Comparison of ENCODE assay signal across 26 cellular contexts in the genomic region with DNA sequence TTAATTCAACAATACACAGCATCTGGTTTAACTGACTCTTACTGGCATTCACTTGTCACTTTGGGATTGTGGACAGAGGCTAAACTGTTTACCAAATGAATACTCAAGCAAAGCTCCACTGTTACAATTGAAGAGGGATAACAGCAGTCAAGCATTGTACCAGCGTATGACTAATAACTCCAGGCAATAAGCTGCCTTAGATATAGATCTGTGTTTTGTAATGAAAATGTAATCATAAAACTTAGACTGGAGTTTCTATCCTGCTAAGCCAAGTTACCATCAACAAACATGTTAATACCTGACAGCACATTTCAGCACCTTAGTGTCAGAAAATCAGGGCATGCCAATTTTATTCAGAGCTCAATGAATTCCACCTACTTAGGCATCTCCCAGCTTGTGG.
DNase-seq lines count a peak whose midpoint lies in the region; ATAC-seq, FAIRE-seq and TF ChIP-seq lines count a peak whose summit lies in the region.
"Had no signal": no experiment of that assay in that cellular context is flagged by ENCODE, and none has a peak within 500 bp of the region (broad histone marks: within the 10 kb centered on the region; RNA-seq: fewer than 3 reads in every experiment).

No MANE protein-coding gene starts in this region.

- in situ Hi-C loops in IMR-90 (cut with MboI; ENCODE audit: low sequenced_read_pairs), result loop anchor here (25.0 kb wide), 1 partner anchor 1280 kb away; no protein-coding TSS in a partner anchor

- no peak overlapping the region for H3K4me2 ChIP-seq in IMR-90 (ENCODE audit: low read depth, low read length)
- H3K4me2 ChIP-seq: neural progenitor cell had no signal

- H3K4me3 ChIP-seq in IMR-90 (ENCODE audit: insufficient read depth, low read depth, low read length) (no peak overlapping the region), bronchial epithelial cell (ENCODE audit: low read depth, low read length) (no peak overlapping the region)
- H3K4me3 ChIP-seq: adrenal gland, esophagus muscularis mucosa, gastrocnemius medialis, K562, neural progenitor cell, right lobe of liver had no signal

- H3K9me1 ChIP-seq in IMR-90 (ENCODE audit: insufficient read depth, low read length), result no peaks in the 10 kb centered on the region

- H3K56ac ChIP-seq in IMR-90 (ENCODE audit: extremely low read depth, insufficient read depth, low read length), result no peak overlapping the region

- no peak for TF ChIP-seq POLR2A in IMR-90 (IDR thresholded peaks at IDR 0.05; ENCODE audit: low read depth, low read length)

- no peak overlapping the region for H3K18ac ChIP-seq in IMR-90 (ENCODE audit: low read depth, low read length)

- no peak overlapping the region for H4K5ac ChIP-seq in IMR-90 (ENCODE audit: low read depth, low read length)

- H4K8ac ChIP-seq in IMR-90 (ENCODE audit: low read depth in 2 of 2, low read length in 2 of 2), result no peak overlapping the region

- no peaks in the 10 kb centered on the region for H3K36me3 ChIP-seq in IMR-90 (ENCODE audit: control insufficient read depth, insufficient read depth, low read length)
- no peaks in the 10 kb centered on the region for H3K36me3 ChIP-seq in bronchial epithelial cell (ENCODE audit: control insufficient read depth, insufficient read depth, low read length)
- H3K36me3 ChIP-seq: adrenal gland, brain microvascular endothelial cell, esophagus muscularis mucosa, gastrocnemius medialis, neural progenitor cell, right lobe of liver, WERI-Rb-1 had no signal

- no peak overlapping the region for H3K23ac ChIP-seq in IMR-90 (ENCODE audit: low read depth, low read length)

- no peak overlapping the region for H2AK5ac ChIP-seq in IMR-90 (ENCODE audit: low read depth, low read length)

- no peak overlapping the region for H2AK9ac ChIP-seq in IMR-90 (replicated peaks; ENCODE audit: low read depth, low read length, poor library complexity)

- FAIRE-seq in bronchial epithelial cell (lab: Jason Lieb, UNC), result no peak
- FAIRE-seq: GM12891, H1, K562 had no signal

- POLR2A ChIA-PET in IMR-90 (lab: Charles Lee; ENCODE audit: unreplicated experiment), result no interaction called here

- TF ChIP-seq RAD21 in IMR-90 (IDR thresholded peaks at IDR 0.05; ENCODE audit: low read length), result no peak

- no peak overlapping the region for H2AFZ ChIP-seq in IMR-90 (replicated peaks; ENCODE audit: low read length, poor library complexity)
- H2AFZ ChIP-seq: neural progenitor cell, parathyroid adenoma had no signal

- no peaks in the 10 kb centered on the region for H3K9me3 ChIP-seq in IMR-90 (ENCODE audit: control insufficient read depth, insufficient read depth, low read length)
- H3K9me3 ChIP-seq: adrenal gland, esophagus muscularis mucosa, gastrocnemius medialis, right lobe of liver had no signal

- no peak overlapping the region for H3K14ac ChIP-seq in IMR-90 (replicated peaks; ENCODE audit: low read depth, low read length)

- H3K9ac ChIP-seq in IMR-90 (ENCODE audit: low read depth, low read length), result no peak overlapping the region
- H3K9ac ChIP-seq: neural progenitor cell, parathyroid adenoma had no signal

- no peaks in the 10 kb centered on the region for H3K4me1 ChIP-seq in IMR-90 (ENCODE audit: control insufficient read depth, insufficient read depth, low read length)
- H3K4me1 ChIP-seq: adrenal gland, gastrocnemius medialis, neural progenitor cell, parathyroid adenoma, right lobe of liver had no signal

- ATAC-seq in IMR-90 (ENCODE audit: low read depth), result peak; percentile 35; the same call in 1 of the 2 replicates
- no peak for ATAC-seq in HG03135 (IDR thresholded peaks at IDR 0.05; ENCODE audit: unreplicated experiment)
- no peak for ATAC-seq in stimulated activated naive CD8-positive, alpha-beta T cell treated with anti-CD3 and anti-CD28 coated beads, Interleukin-15, Interleukin-2, amounts not matched to agents 100 U/mL and 50 U/mL, for 24 hours
- ATAC-seq: gastrocnemius medialis, K562, right lobe of liver had no signal

- BruUV-seq in IMR-90 (replicated peaks; lab: Mats Ljungman, UMichigan), result no TSS peak

- H4K20me1 ChIP-seq in IMR-90 (ENCODE audit: insufficient read depth, low read length), result no peaks in the 10 kb centered on the region

- intact Hi-C loops in IMR-90 (cut with micrococcal nuclease), result loop anchor here (10.0 kb wide), 2 partner anchors 392 to 752 kb away; no protein-coding TSS in a partner anchor

- H3K27ac ChIP-seq in IMR-90 (ENCODE audit: insufficient read depth, low read length), result no peak overlapping the region
- H3K27ac ChIP-seq: adrenal gland, brain microvascular endothelial cell, esophagus muscularis mucosa, gastrocnemius medialis, neural progenitor cell, parathyroid adenoma, right lobe of liver, WERI-Rb-1 had no signal

- H4K91ac ChIP-seq in IMR-90 (ENCODE audit: insufficient read depth, low read depth, low read length), result no peak overlapping the region

- DNase-seq in SIG-M5 treated with dmso at 0.1 percent for 504 hours (lab: John Stamatoyannopoulos, UW; ENCODE audit: unreplicated experiment) (peak; percentile 53), SIG-M5 (lab: John Stamatoyannopoulos, UW) (no peak), IMR-90 (peak; percentile 21), bronchial epithelial cell (ENCODE audit: low read depth) (peak; percentile 82), renal cortical epithelial cell (ENCODE audit: low read depth) (peak; percentile 15), HK-2 (ENCODE audit: unreplicated experiment) (no peak)
- DNase-seq in stimulated activated naive CD8-positive, alpha-beta T cell treated with anti-CD3 and anti-CD28 coated beads, Interleukin-15, Interleukin-2, amounts not matched to agents 100 U/mL and 50 U/mL, for 24 hours, result no peak
- DNase-seq: activated CD4-positive, alpha-beta T cell treated with anti-CD3 and anti-CD28 coated beads for 48 hours; activated T-cell treated with anti-CD3 and anti-CD28 coated beads, Interleukin-2, amount 50 U/mL, for 24 hours; adrenal gland; brain microvascular endothelial cell; DND-41; effector CD4-positive, alpha-beta T cell; gastrocnemius medialis; NCI-H2029 treated with DMSO at 0.1 percent for 48 hours; right lobe of liver; stimulated activated CD4-positive, alpha-beta T cell treated with anti-CD3 and anti-CD28 coated beads, Interleukin-12 subunit alpha, Interleukin-12 subunit beta, amount 100 ng/mL, for 4 hours; stimulated activated CD4-positive, alpha-beta T cell treated with anti-CD3 and anti-CD28 coated beads, Interleukin-4, amount 100 ng/mL, for 1 hour; WERI-Rb-1 had no signal

- no peak overlapping the region for H2BK20ac ChIP-seq in IMR-90 (ENCODE audit: low read depth, low read length)

- CTCF ChIA-PET in IMR-90 (lab: Yijun Ruan, JAX), result no interaction called here

- no CpG with 5 or more reads among the region's 1 CpG for WGBS in IMR-90 (ENCODE audit: extremely low coverage in 2 of 2, insufficient read length in 1 of 2), 2 experiments

- H3K27me3 ChIP-seq in IMR-90 (ENCODE audit: control insufficient read depth, insufficient read depth, low read length), result no peaks in the 10 kb centered on the region
- no peaks in the 10 kb centered on the region for H3K27me3 ChIP-seq in bronchial epithelial cell (ENCODE audit: control insufficient read depth, insufficient read depth, low read length)
- H3K27me3 ChIP-seq: brain microvascular endothelial cell, esophagus muscularis mucosa, gastrocnemius medialis, neural progenitor cell had no signal

- TF ChIP-seq CTCF in IMR-90 (conservative IDR thresholded peaks at IDR 0.05; ENCODE audit: low read depth, low read length) (no peak), bronchial epithelial cell (IDR thresholded peaks at IDR 0.05; ENCODE audit: insufficient read depth, low read length, severe bottlenecking) (no peak)

- H2BK15ac ChIP-seq in IMR-90 (ENCODE audit: low read depth, low read length), result no peak overlapping the region

- no peaks in the 10 kb centered on the region for H3K79me1 ChIP-seq in IMR-90 (ENCODE audit: low read depth in 1 of 2, low read length in 2 of 2)

- H3K4ac ChIP-seq in IMR-90 (ENCODE audit: low read depth, low read length), result no peak overlapping the region

- H2BK120ac ChIP-seq in IMR-90 (ENCODE audit: low read depth, low read length), result no peak overlapping the region

- dilution Hi-C loops in IMR-90 (cut with HindIII; ENCODE audit: low sequenced_read_pairs, unreplicated experiment), result no loop called here

- no peak overlapping the region for H2BK5ac ChIP-seq in IMR-90 (ENCODE audit: low read depth, low read length, poor library complexity, severe bottlenecking)

TF ChIP-seq in IMR-90, 13 proteins besides CTCF, POLR2A, EP300 and RAD21 (continues in another document):
- TF ChIP-seq RFX5 (IDR thresholded peaks at IDR 0.05; ENCODE audit: low read depth, low read length) (no peak), MAZ (IDR thresholded peaks at IDR 0.05; ENCODE audit: borderline replicate concordance, low read depth, low read length) (no peak), RCOR1 (IDR thresholded peaks at IDR 0.05; ENCODE audit: insufficient replicate concordance, low read length) (no peak), MAFK (IDR thresholded peaks at IDR 0.05; ENCODE audit: low read depth, low read length) (no peak), SMC3 (IDR thresholded peaks at IDR 0.05; ENCODE audit: low read depth, low read length) (no peak), CHD1 (IDR thresholded peaks at IDR 0.05; ENCODE audit: low read depth, low read length) (no peak), NFE2L2 (IDR thresholded peaks at IDR 0.05; ENCODE audit: low read depth, low read length) (no peak), BHLHE40 (IDR thresholded peaks at IDR 0.05; ENCODE audit: low read depth, low read length) (no peak), CEBPB (IDR thresholded peaks at IDR 0.05; ENCODE audit: low read depth, low read length) (no peak), MXI1 (IDR thresholded peaks at IDR 0.05; ENCODE audit: borderline replicate concordance, low read depth, low read length) (no peak)
- TF ChIP-seq, protein P1, sequence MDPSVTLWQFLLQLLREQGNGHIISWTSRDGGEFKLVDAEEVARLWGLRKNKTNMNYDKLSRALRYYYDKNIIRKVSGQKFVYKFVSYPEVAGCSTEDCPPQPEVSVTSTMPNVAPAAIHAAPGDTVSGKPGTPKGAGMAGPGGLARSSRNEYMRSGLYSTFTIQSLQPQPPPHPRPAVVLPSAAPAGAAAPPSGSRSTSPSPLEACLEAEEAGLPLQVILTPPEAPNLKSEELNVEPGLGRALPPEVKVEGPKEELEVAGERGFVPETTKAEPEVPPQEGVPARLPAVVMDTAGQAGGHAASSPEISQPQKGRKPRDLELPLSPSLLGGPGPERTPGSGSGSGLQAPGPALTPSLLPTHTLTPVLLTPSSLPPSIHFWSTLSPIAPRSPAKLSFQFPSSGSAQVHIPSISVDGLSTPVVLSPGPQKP (IDR thresholded peaks at IDR 0.05; ENCODE audit: borderline replicate concordance, low read depth, low read length), result no peak
- TF ChIP-seq, protein P2, sequence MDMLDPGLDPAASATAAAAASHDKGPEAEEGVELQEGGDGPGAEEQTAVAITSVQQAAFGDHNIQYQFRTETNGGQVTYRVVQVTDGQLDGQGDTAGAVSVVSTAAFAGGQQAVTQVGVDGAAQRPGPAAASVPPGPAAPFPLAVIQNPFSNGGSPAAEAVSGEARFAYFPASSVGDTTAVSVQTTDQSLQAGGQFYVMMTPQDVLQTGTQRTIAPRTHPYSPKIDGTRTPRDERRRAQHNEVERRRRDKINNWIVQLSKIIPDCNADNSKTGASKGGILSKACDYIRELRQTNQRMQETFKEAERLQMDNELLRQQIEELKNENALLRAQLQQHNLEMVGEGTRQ (IDR thresholded peaks at IDR 0.05; ENCODE audit: low read depth, low read length), result no peak

Comparison
In these comparisons a context has a peak if more than half of its experiments do, and no peak if none do; other contexts are left out.
1. DNase-seq: peak in SIG-M5 treated with dmso at 0.1 percent for 504 hours (single experiment), IMR-90 (single experiment), bronchial epithelial cell (single experiment) and renal cortical epithelial cell (single experiment); none in SIG-M5 (single experiment), HK-2 (single experiment) and stimulated activated naive CD8-positive, alpha-beta T cell treated with anti-CD3 and anti-CD28 coated beads, Interleukin-15, Interleukin-2, amounts not matched to agents 100 U/mL and 50 U/mL, for 24 hours (single experiment).